In the genomic region with DNA sequence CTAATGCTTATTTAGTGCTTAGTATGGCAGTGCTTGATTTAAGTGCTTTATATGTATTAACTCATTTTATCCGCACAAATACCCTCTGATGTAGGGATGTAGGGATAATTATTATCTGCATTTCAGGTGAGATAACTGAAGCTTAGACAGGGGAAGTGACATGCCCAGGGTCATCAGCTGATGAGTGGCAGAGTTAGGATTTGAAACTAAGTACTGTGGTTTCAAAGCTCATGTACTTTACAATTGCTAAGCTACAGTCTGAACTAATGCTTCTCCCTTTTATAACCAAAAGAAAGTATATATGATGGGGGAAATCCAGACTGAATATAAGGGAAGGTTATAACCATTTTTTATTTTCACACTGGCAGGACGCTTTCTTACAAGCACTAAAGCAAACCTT, we compare ENCODE assay signal across 22 cellular contexts.
DNase-seq lines count a peak whose midpoint lies in the region; ATAC-seq lines count a peak whose summit lies in the region.
"Had no signal": no experiment of that assay in that cellular context is flagged by ENCODE, and none has a peak within 500 bp of the region (broad histone marks: within the 10 kb centered on the region; RNA-seq: fewer than 3 reads in every experiment).

No MANE protein-coding gene starts in this region.

- H3K9me3 ChIP-seq in CD4-positive, alpha-beta memory T cell (ENCODE audit: control insufficient read depth in 1 of 2, low read length in 2 of 2), result no peaks in the 10 kb centered on the region
- H3K9me3 ChIP-seq: gastrocnemius medialis, prostate gland, tibial nerve had no signal

- no peaks in the 10 kb centered on the region for H3K27me3 ChIP-seq in CD4-positive, alpha-beta memory T cell (ENCODE audit: insufficient read depth, low read length)
- H3K27me3 ChIP-seq: gastrocnemius medialis, hepatocyte, tibial nerve had no signal

- CTCF ChIA-PET in CD4-positive, alpha-beta memory T cell (lab: Charles Lee; ENCODE audit: partially characterized antibody), result no interaction called here

- peaks cover 0 to 7% (median 3%) of the 10 kb centered on the region in 8 donors for H3K9me3 Mint-ChIP-seq in CD4-positive, alpha-beta memory T cell
- peaks cover 17% of the 10 kb centered on the region for H3K9me3 Mint-ChIP-seq in activated T-helper 17 cell treated with anti-CD3 and anti-CD28 coated beads, Interleukin-2, amount 50 U/mL, for 72 hours
- H3K9me3 Mint-ChIP-seq: activated CD4-positive, alpha-beta T cell treated with anti-CD3 and anti-CD28 coated beads, Interleukin-2, amount 10 ng/mL, durations not matched to agents 24 days and 14 days; endodermal cell; H9 had no signal

- H3K27ac Mint-ChIP-seq in CD4-positive, alpha-beta memory T cell, result no peak overlapping the region
- no peak overlapping the region for H3K27ac Mint-ChIP-seq in activated T-helper 17 cell treated with anti-CD3 and anti-CD28 coated beads, Interleukin-2, amount 50 U/mL, for 72 hours
- H3K27ac Mint-ChIP-seq: activated CD4-positive, alpha-beta T cell treated with anti-CD3 and anti-CD28 coated beads, Interleukin-2, amount 10 ng/mL, durations not matched to agents 24 days and 14 days; activated naive CD4-positive, alpha-beta T cell treated with anti-CD3 and anti-CD28 coated beads, Interleukin-2, amount 10 ng/mL, durations not matched to agents 7 days and 5 days; CD14-positive monocyte; endodermal cell; H9 had no signal

- no peak for DNase-seq in CD4-positive, alpha-beta memory T cell
- DNase-seq in COLO829 (ENCODE audit: low spot score) (no peak), islet precursor cell (no peak)
- DNase-seq: activated CD4-positive, alpha-beta T cell treated with anti-CD3 and anti-CD28 coated beads, Interleukin-2, amount 10 ng/mL, durations not matched to agents 24 days and 14 days; activated naive CD4-positive, alpha-beta T cell treated with anti-CD3 and anti-CD28 coated beads, Interleukin-2, amount 10 ng/mL, durations not matched to agents 7 days and 5 days; amniotic stem cell; endodermal cell; gastrocnemius medialis; H9; mesendoderm; NCI-H1436 treated with DMSO at 0.1 percent for 48 hours; NCI-H446 treated with DMSO at 0.1 percent for 48 hours; T-helper 2 cell had no signal

- ATAC-seq in GM18907 (IDR thresholded peaks at IDR 0.05; ENCODE audit: unreplicated experiment) (peak; percentile 62), GM21786 (IDR thresholded peaks at IDR 0.05; ENCODE audit: unreplicated experiment) (peak; percentile 40), HG03103 (IDR thresholded peaks at IDR 0.05; ENCODE audit: low read depth, unreplicated experiment) (peak; percentile 40), HG03571 (IDR thresholded peaks at IDR 0.05; ENCODE audit: unreplicated experiment) (peak; percentile 32)
- no peak for ATAC-seq in activated T-helper 17 cell treated with anti-CD3 and anti-CD28 coated beads, Interleukin-2, amount 50 U/mL, for 72 hours (replicated peaks)
- ATAC-seq: gastrocnemius medialis had no signal

- H3K36me3 Mint-ChIP-seq in CD4-positive, alpha-beta memory T cell, result no peaks in the 10 kb centered on the region
- H3K36me3 Mint-ChIP-seq in activated T-helper 17 cell treated with anti-CD3 and anti-CD28 coated beads, Interleukin-2, amount 50 U/mL, for 72 hours (ENCODE audit: low read depth), result no peaks in the 10 kb centered on the region
- H3K36me3 Mint-ChIP-seq: activated naive CD4-positive, alpha-beta T cell treated with anti-CD3 and anti-CD28 coated beads, Interleukin-2, amount 10 ng/mL, durations not matched to agents 7 days and 5 days; CD14-positive monocyte had no signal

- H3K4me1 Mint-ChIP-seq in CD4-positive, alpha-beta memory T cell, result no peaks in the 10 kb centered on the region
- H3K4me1 Mint-ChIP-seq in activated T-helper 17 cell treated with anti-CD3 and anti-CD28 coated beads, Interleukin-2, amount 50 U/mL, for 72 hours, result no peaks in the 10 kb centered on the region
- H3K4me1 Mint-ChIP-seq: activated CD4-positive, alpha-beta T cell treated with anti-CD3 and anti-CD28 coated beads, Interleukin-2, amount 10 ng/mL, durations not matched to agents 24 days and 14 days; activated naive CD4-positive, alpha-beta T cell treated with anti-CD3 and anti-CD28 coated beads, Interleukin-2, amount 10 ng/mL, durations not matched to agents 7 days and 5 days; CD14-positive monocyte; endodermal cell; H9 had no signal

- H3K36me3 ChIP-seq in CD4-positive, alpha-beta memory T cell (ENCODE audit: insufficient read depth, low read length), result no peaks in the 10 kb centered on the region
- H3K36me3 ChIP-seq: gastrocnemius medialis, prostate gland, tibial nerve had no signal

- H3K27me3 Mint-ChIP-seq in CD4-positive, alpha-beta memory T cell, result no peaks in the 10 kb centered on the region
- H3K27me3 Mint-ChIP-seq in activated T-helper 17 cell treated with anti-CD3 and anti-CD28 coated beads, Interleukin-2, amount 50 U/mL, for 72 hours, result no peaks in the 10 kb centered on the region
- H3K27me3 Mint-ChIP-seq: activated CD4-positive, alpha-beta T cell treated with anti-CD3 and anti-CD28 coated beads, Interleukin-2, amount 10 ng/mL, durations not matched to agents 24 days and 14 days; activated naive CD4-positive, alpha-beta T cell treated with anti-CD3 and anti-CD28 coated beads, Interleukin-2, amount 10 ng/mL, durations not matched to agents 7 days and 5 days had no signal

- no peak overlapping the region for H3K4me3 Mint-ChIP-seq in CD4-positive, alpha-beta memory T cell
- H3K4me3 Mint-ChIP-seq in activated T-helper 17 cell treated with anti-CD3 and anti-CD28 coated beads, Interleukin-2, amount 50 U/mL, for 72 hours, result no peak overlapping the region
- H3K4me3 Mint-ChIP-seq: activated CD4-positive, alpha-beta T cell treated with anti-CD3 and anti-CD28 coated beads, Interleukin-2, amount 10 ng/mL, durations not matched to agents 24 days and 14 days; activated naive CD4-positive, alpha-beta T cell treated with anti-CD3 and anti-CD28 coated beads, Interleukin-2, amount 10 ng/mL, durations not matched to agents 7 days and 5 days; CD14-positive monocyte; endodermal cell; H9 had no signal

- H3K4me1 ChIP-seq in CD4-positive, alpha-beta memory T cell (ENCODE audit: insufficient read depth, low read length), result no peaks in the 10 kb centered on the region
- H3K4me1 ChIP-seq: gastrocnemius medialis, prostate gland, tibial nerve had no signal

- H3K4me3 ChIP-seq in CD4-positive, alpha-beta memory T cell (ENCODE audit: low read length in 2 of 2), result no peak overlapping the region
- H3K4me3 ChIP-seq: gastrocnemius medialis, hepatocyte, prostate gland, tibial nerve had no signal

- intact Hi-C loops in CD4-positive, alpha-beta memory T cell (cut with micrococcal nuclease), result no loop called here

- no peak overlapping the region for H3K27ac ChIP-seq in CD4-positive, alpha-beta memory T cell (ENCODE audit: low read depth, low read length)
- H3K27ac ChIP-seq: gastrocnemius medialis, hepatocyte, prostate gland, tibial nerve had no signal

- POLR2A ChIA-PET in CD4-positive, alpha-beta memory T cell (lab: Charles Lee; ENCODE audit: partially characterized antibody), result no interaction called here
